9 cellular contexts compared by ENCODE assay signal in genomic region chr19:40578442-40578908, GRCh38. TPM values are rescaled to one million over a fixed set of nuclear protein-coding genes. Genes with fewer than 3 reads are reported as not detected.
DNase-seq lines count a peak whose midpoint lies in the region; ATAC-seq, FAIRE-seq and TF ChIP-seq lines count a peak whose summit lies in the region.
"Had no signal": no experiment of that assay in that cellular context is flagged by ENCODE, and none has a peak within 500 bp of the region (broad histone marks: within the 10 kb centered on the region; RNA-seq: fewer than 3 reads in every experiment).

No MANE protein-coding gene starts in this region.

- peaks cover 20% of the 10 kb centered on the region for H3K4me1 ChIP-seq in CD8-positive, alpha-beta T cell (ENCODE audit: insufficient read depth, low read length)

- DNase-seq in CD8-positive, alpha-beta T cell: no peak
- DNase-seq in HT-29 (ENCODE audit: low spot score): peak; percentile 62
- peak; percentile 24 for DNase-seq in iris pigment epithelial cell (ENCODE audit: low read depth)
- DNase-seq in NCI-H1092 treated with DMSO at 0.1 percent for 48 hours (lab: John Stamatoyannopoulos, UW): no peak
- no peak for DNase-seq in NCI-H2029 (lab: John Stamatoyannopoulos, UW)

- peaks cover 49% of the 10 kb centered on the region for H3K36me3 Mint-ChIP-seq in CD8-positive, alpha-beta T cell

- peak; percentile 87 for FAIRE-seq in TTC549 (lab: Jason Lieb, UNC)

- H3K36me3 ChIP-seq in CD8-positive, alpha-beta T cell (ENCODE audit: insufficient read depth, low read length): peaks cover 22% of the 10 kb centered on the region

- no peaks in the 10 kb centered on the region for H3K9me3 Mint-ChIP-seq in CD8-positive, alpha-beta T cell

- POLR2A ChIA-PET in CD8-positive, alpha-beta T cell (lab: Charles Lee): no interaction called here

- no peak for TF ChIP-seq CTCF in CD8-positive, alpha-beta T cell (IDR thresholded peaks at IDR 0.05)

- peak overlapping the region; percentile 90 for H3K4me3 Mint-ChIP-seq in CD8-positive, alpha-beta T cell

- H3K27me3 ChIP-seq in CD8-positive, alpha-beta T cell (ENCODE audit: insufficient read depth, low read length): no peaks in the 10 kb centered on the region

- H3K27ac ChIP-seq in CD8-positive, alpha-beta T cell (ENCODE audit: low read depth, low read length): no peak overlapping the region

- intact Hi-C loops in CD8-positive, alpha-beta T cell (cut with DNase I, micrococcal nuclease): loop anchor here in 1 of 2 experiments (5.0 kb wide), 1 partner anchor 136 kb away; the partner anchor contains the start of gene SERTAD3

- ATAC-seq in CD8-positive, alpha-beta T cell: no peak
- ATAC-seq in GM21576 (IDR thresholded peaks at IDR 0.05; ENCODE audit: unreplicated experiment) (no peak), GM18909 (IDR thresholded peaks at IDR 0.05; ENCODE audit: poor library complexity, unreplicated experiment) (no peak)
- ATAC-seq: esophagus mucosa had no signal

- peaks cover 21% of the 10 kb centered on the region for H3K4me1 Mint-ChIP-seq in CD8-positive, alpha-beta T cell (ENCODE audit: low read depth)

- no peaks in the 10 kb centered on the region for H3K9me3 ChIP-seq in CD8-positive, alpha-beta T cell (ENCODE audit: low read length)

- CTCF ChIA-PET in CD8-positive, alpha-beta T cell (lab: Charles Lee): interaction anchor here (1.5 kb wide), 1 partner anchor 57 kb away, joined by 7 read pairs; no protein-coding TSS in a partner anchor

- no peaks in the 10 kb centered on the region for H3K27me3 Mint-ChIP-seq in CD8-positive, alpha-beta T cell (ENCODE audit: low read depth)

- no peak overlapping the region for H3K4me3 ChIP-seq in CD8-positive, alpha-beta T cell (ENCODE audit: low read depth, low read length)

- H3K27ac Mint-ChIP-seq in CD8-positive, alpha-beta T cell: no peak overlapping the region

RNA-seq across cellular contexts. Expression of gene SHKBP1, which starts 1.8 kb away (rescaled TPM):
- 10 to 100 TPM; 93.8 to 95.3 TPM for total RNA-seq in CD8-positive, alpha-beta T cell
- total RNA-seq in HT-29 (2014; rRNA removed; shearing (Covaris generic)): 128 and 142 TPM in 2 replicates

RNA-seq across cellular contexts. Expression of gene LTBP4, which starts 22.7 kb away (rescaled TPM):
- 100 to 1,000 TPM in 1 of 2 experiments, 10 to 100 TPM in 1; 86.0 to 107 TPM for total RNA-seq in CD8-positive, alpha-beta T cell
- 42.1 and 56.7 TPM in 2 replicates for total RNA-seq in HT-29 (2014; rRNA removed; shearing (Covaris generic))

Comparison
In these comparisons a context has a peak if more than half of its experiments do, and no peak if none do; other contexts are left out.
1. DNase-seq: peak in HT-29 (single experiment) and iris pigment epithelial cell (single experiment); none in CD8-positive, alpha-beta T cell (0 of 7), NCI-H1092 treated with DMSO at 0.1 percent for 48 hours (single experiment) and NCI-H2029 (single experiment).